In genomic region chr4:94806376-94806775, GRCh38 we compare ENCODE assay signal across 17 cellular contexts. TPM values are rescaled to one million over a fixed set of nuclear protein-coding genes. Genes with fewer than 3 reads are reported as not detected.
DNase-seq lines count a peak whose midpoint lies in the region; ATAC-seq lines count a peak whose summit lies in the region.
"Had no signal": no experiment of that assay in that cellular context is flagged by ENCODE, and none has a peak within 500 bp of the region (broad histone marks: within the 10 kb centered on the region; RNA-seq: fewer than 3 reads in every experiment).

No MANE protein-coding gene starts in this region.

- intact Hi-C loops in left colon (cut with DNase I, micrococcal nuclease) = no loop called here

- ATAC-seq in left colon = peak; percentile 69
- no peak for ATAC-seq in HG02571 (IDR thresholded peaks at IDR 0.05; ENCODE audit: unreplicated experiment)
- ATAC-seq: K562 had no signal

- no peaks in the 10 kb centered on the region for H3K4me1 ChIP-seq in adipocyte (ENCODE audit: control insufficient read depth, insufficient read depth, low read length)

- no peak overlapping the region for H3K9ac ChIP-seq in adipocyte (ENCODE audit: low read length)
- H3K9ac ChIP-seq: BLaER1 had no signal

- H3K27me3 ChIP-seq in adipocyte (replicated peaks; ENCODE audit: control insufficient read depth, insufficient read depth, low read length) = no peaks in the 10 kb centered on the region
- H3K27me3 ChIP-seq: BLaER1 had no signal

- H3K36me3 ChIP-seq in adipocyte (ENCODE audit: control insufficient read depth, insufficient read depth, low read length, severe bottlenecking) = no peaks in the 10 kb centered on the region
- H3K36me3 ChIP-seq: BLaER1, HAP-1 had no signal

- no peaks in the 10 kb centered on the region for H3K9me3 ChIP-seq in adipocyte (ENCODE audit: control insufficient read depth, low read length)
- H3K9me3 ChIP-seq: BLaER1, HAP-1 had no signal

- H3K4me3 ChIP-seq in adipocyte (ENCODE audit: low read length) = no peak overlapping the region
- H3K4me3 ChIP-seq: BLaER1, HAP-1, K562 had no signal

- DNase-seq in DMS 273 (lab: John Stamatoyannopoulos, UW; ENCODE audit: unreplicated experiment) (peak; percentile 44), DMS 273 treated with DMSO at 0.1 percent for 48 hours (lab: John Stamatoyannopoulos, UW) (no peak), adipocyte (ENCODE audit: low read depth) (peak; percentile 18), left colon (no peak), T-helper 1 cell (no peak)
- no peak for DNase-seq in activated naive CD4-positive, alpha-beta T cell treated with anti-CD3 and anti-CD28 coated beads, Interleukin-2, amount 50 U/mL, for 16 hours
- DNase-seq: AML-193; Calu3; CD4-positive, CD25-positive, alpha-beta regulatory T cell; DMS153; DMS79 treated with DMSO at 0.1 percent for 48 hours; EL; HFFc6 had no signal

RNA-seq across cellular contexts. Expression of gene BMPR1B, which starts 48.6 kb away (rescaled TPM):
- under 1 TPM; 0.21 to 0.47 TPM for total RNA-seq in left colon
- total RNA-seq: HFFc6, K562 had no signal

Comparison
In these comparisons a context has a peak if more than half of its experiments do, and no peak if none do; other contexts are left out.
1. DNase-seq: peak in DMS 273 (single experiment) and adipocyte (single experiment); none in DMS 273 treated with DMSO at 0.1 percent for 48 hours (single experiment), left colon (0 of 2), T-helper 1 cell (0 of 5) and activated naive CD4-positive, alpha-beta T cell treated with anti-CD3 and anti-CD28 coated beads, Interleukin-2, amount 50 U/mL, for 16 hours (single experiment).